ENCODE assay signal across 34 cellular contexts in the genomic region with DNA sequence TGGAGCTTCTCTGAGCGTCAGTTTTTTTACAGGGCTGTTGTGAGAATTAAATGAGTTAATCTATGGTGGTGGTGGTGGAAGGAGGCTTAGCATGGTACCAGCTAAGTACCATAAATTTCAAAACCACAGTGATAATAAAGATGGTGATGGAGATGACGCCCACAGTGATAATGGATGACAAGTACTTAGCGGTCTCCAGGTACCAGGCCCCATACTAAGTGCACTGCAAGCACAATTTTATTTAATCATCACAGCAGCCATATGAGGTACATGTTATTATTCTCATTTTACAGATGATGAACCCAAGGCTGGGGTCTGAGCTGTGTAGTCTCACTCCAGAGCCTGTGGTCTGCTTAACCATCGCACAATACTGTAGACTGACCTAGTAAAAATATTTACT.
"Had no signal": no experiment of that assay in that cellular context is flagged by ENCODE, and none has a peak within 500 bp of the region (broad histone marks: within the 10 kb centered on the region; RNA-seq: fewer than 3 reads in every experiment).

No MANE protein-coding gene starts in this region.

- ATAC-seq: activated naive CD4-positive, alpha-beta T cell treated with anti-CD3 and anti-CD28 coated beads, Interleukin-2, amount 50 U/mL, for 72 hours; activated naive CD8-positive, alpha-beta T cell treated with anti-CD3 and anti-CD28 coated beads, Interleukin-2, amount 50 U/mL, for 24 hours; activated T-cell treated with anti-CD3 and anti-CD28 coated beads, Interleukin-2, amount 50 U/mL, for 4 hours; activated T-cell treated with anti-CD3 and anti-CD28 coated beads, Interleukin-2, amount 50 U/mL, for 72 hours; activated T-helper 17 cell treated with anti-CD3 and anti-CD28 coated beads, Interleukin-2, amount 50 U/mL, for 72 hours; body of pancreas had no signal

- H3K4me1 ChIP-seq: adrenal gland, ascending aorta, body of pancreas, breast epithelium had no signal

- H3K27ac ChIP-seq: adrenal gland, ascending aorta, body of pancreas, brain microvascular endothelial cell, breast epithelium, cardiac muscle cell had no signal

- H3K27me3 ChIP-seq: adrenal gland, ascending aorta, brain microvascular endothelial cell, breast epithelium had no signal

- H3K4me3 ChIP-seq: adrenal gland, ascending aorta, body of pancreas, breast epithelium, cardiac muscle cell had no signal

- DNase-seq: activated effector memory CD4-positive, alpha-beta T cell treated with anti-CD3 and anti-CD28 coated beads, Interleukin-2, amount 50 U/mL, for 16 hours; activated effector memory CD4-positive, alpha-beta T cell treated with Interleukin-2 at 50 U/mL for 16 hours; activated gamma-delta T cell; activated gamma-delta T cell treated with Interleukin-2 at 50 U/mL for 16 hours; activated naive CD4-positive, alpha-beta T cell; activated naive CD4-positive, alpha-beta T cell treated with anti-CD3 and anti-CD28 coated beads for 36 hours; activated naive CD4-positive, alpha-beta T cell treated with anti-CD3 and anti-CD28 coated beads, Interleukin-2, amount 10 ng/mL, durations not matched to agents 7 days and 5 days; activated naive CD4-positive, alpha-beta T cell treated with anti-CD3 and anti-CD28 coated beads, Interleukin-2, amount 50 U/mL, for 16 hours; activated naive CD4-positive, alpha-beta T cell treated with Interleukin-2 at 50 U/mL for 16 hours; activated naive CD8-positive, alpha-beta T cell treated with anti-CD3 and anti-CD28 coated beads for 36 hours; activated naive CD8-positive, alpha-beta T cell treated with anti-CD3 and anti-CD28 coated beads, Interleukin-2, amount 10 ng/mL, durations not matched to agents 7 days and 5 days; activated naive CD8-positive, alpha-beta T cell treated with anti-CD3 and anti-CD28 coated beads, Interleukin-2, amount 50 U/mL, for 24 hours; activated T-cell treated with anti-CD3 and anti-CD28 coated beads, Interleukin-2, amount 50 U/mL, for 1 hour; activated T-cell treated with anti-CD3 and anti-CD28 coated beads, Interleukin-2, amount 50 U/mL, for 24 hours; activated T-cell treated with anti-CD3 and anti-CD28 coated beads, Interleukin-2, amount 50 U/mL, for 4 hours; activated T-cell treated with anti-CD3 and anti-CD28 coated beads, Interleukin-2, amount 50 U/mL, for 48 hours; activated T-cell treated with anti-CD3 and anti-CD28 coated beads, Interleukin-2, amount 50 U/mL, for 72 hours; adrenal gland; amniotic stem cell; amygdala; anterior cingulate cortex; aorta; brain microvascular endothelial cell; caudate nucleus; central memory CD4-positive, alpha-beta T cell; cerebellar nuclear complex had no signal

- H3K36me3 ChIP-seq: adrenal gland, ascending aorta, brain microvascular endothelial cell, breast epithelium, cardiac muscle cell had no signal

- FAIRE-seq: astrocyte, bronchial epithelial cell had no signal

- H3K9me3 ChIP-seq: adrenal gland, ascending aorta had no signal
